ENCODE assay signal across 8 cellular contexts in the genomic region with DNA sequence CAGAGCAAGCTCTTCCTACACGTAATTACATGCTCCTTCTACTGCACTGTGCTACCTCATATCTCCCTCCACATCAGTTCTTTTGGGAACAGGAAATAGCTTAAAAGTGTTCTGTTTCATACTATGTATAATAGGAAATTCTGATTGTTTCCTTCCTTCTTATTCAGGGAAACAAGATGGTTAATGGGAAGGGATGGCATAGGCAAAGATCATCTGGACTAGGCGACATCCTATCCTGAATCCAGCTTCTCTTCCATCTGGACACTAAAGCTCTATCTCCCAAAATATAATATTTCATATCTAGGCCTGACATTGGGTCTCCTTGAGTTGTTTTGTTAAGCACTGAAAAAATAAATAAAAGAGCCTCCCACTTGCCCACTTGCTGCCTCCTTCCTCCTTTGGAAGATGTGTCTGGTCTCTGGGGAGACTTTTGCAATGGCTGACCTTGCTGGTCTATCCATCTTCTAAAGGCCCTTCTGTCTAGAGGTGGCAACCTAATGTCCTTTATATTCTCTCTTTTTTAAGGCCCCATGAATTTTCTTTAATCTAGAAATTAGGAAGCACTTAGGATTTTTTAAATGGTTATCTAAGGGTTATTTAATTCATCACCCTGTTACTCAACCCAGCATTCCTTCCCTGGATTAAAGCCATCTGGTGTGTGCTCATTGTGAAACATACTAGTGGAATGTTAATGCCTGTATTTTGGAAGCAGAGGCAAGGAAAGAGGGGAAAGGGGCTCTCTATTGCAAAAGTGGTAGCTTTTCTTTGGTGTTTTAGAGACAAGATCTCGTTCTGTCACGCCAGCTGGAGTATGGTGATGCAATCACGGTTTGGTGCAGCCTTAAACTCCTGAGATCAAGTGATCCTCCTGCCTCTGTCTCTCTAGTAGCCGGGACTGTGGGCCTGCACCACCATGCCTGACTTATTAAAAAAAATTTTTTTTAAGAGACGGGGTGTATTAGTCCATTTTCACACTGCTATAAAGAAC. TPM values are rescaled to one million over a fixed set of nuclear protein-coding genes. Genes with fewer than 3 reads are reported as not detected.
A peak's percentile ranks its signal among the peaks of the same experiment; 100 is the strongest.
DNase-seq lines count a peak whose midpoint lies in the region; ATAC-seq, FAIRE-seq and TF ChIP-seq lines count a peak whose summit lies in the region.

No MANE protein-coding gene starts in this region.

- H3K4me3 Mint-ChIP-seq in activated T-cell treated with anti-CD3 and anti-CD28 coated beads, Interleukin-2, amount 50 U/mL, for 24 hours: no peak overlapping the region
- no peak overlapping the region for H3K4me3 Mint-ChIP-seq in T-helper 2 cell treated with Interferon-gamma antibody and Interleukin-4, amounts not matched to agents 5 μg/mL and 100 μg/mL, for 36 hours

- H3K4me3 ChIP-seq in adipocyte (ENCODE audit: low read length) (peak overlapping the region; percentile 42), skeletal muscle cell (ENCODE audit: low read depth, low read length) (no peak overlapping the region)

- H3K9me3 Mint-ChIP-seq in activated T-cell treated with anti-CD3 and anti-CD28 coated beads, Interleukin-2, amount 50 U/mL, for 24 hours: no peaks in the 10 kb centered on the region
- no peaks in the 10 kb centered on the region for H3K9me3 Mint-ChIP-seq in T-helper 2 cell treated with Interferon-gamma antibody and Interleukin-4, amounts not matched to agents 5 μg/mL and 100 μg/mL, for 36 hours

- ATAC-seq in left ventricle myocardium superior: peak; percentile 91

- intact Hi-C loops in left ventricle myocardium superior (cut with micrococcal nuclease): no loop called here

- no peaks in the 10 kb centered on the region for H3K4me1 Mint-ChIP-seq in activated T-cell treated with anti-CD3 and anti-CD28 coated beads, Interleukin-2, amount 50 U/mL, for 24 hours (ENCODE audit: low read depth)
- H3K4me1 Mint-ChIP-seq in T-helper 2 cell treated with Interferon-gamma antibody and Interleukin-4, amounts not matched to agents 5 μg/mL and 100 μg/mL, for 36 hours (ENCODE audit: low read depth): peaks cover 2% of the 10 kb centered on the region

- peak overlapping the region; percentile 73 for H3K9ac ChIP-seq in adipocyte (ENCODE audit: low read length)

- no peaks in the 10 kb centered on the region for H3K27me3 Mint-ChIP-seq in activated T-cell treated with anti-CD3 and anti-CD28 coated beads, Interleukin-2, amount 50 U/mL, for 24 hours
- H3K27me3 Mint-ChIP-seq in T-helper 2 cell treated with Interferon-gamma antibody and Interleukin-4, amounts not matched to agents 5 μg/mL and 100 μg/mL, for 36 hours (ENCODE audit: low read depth): peaks cover 1% of the 10 kb centered on the region

- TF ChIP-seq POLR2A in H54 (IDR thresholded peaks at IDR 0.05; ENCODE audit: low read depth, low read length): no peak

- H3K27ac Mint-ChIP-seq in activated T-cell treated with anti-CD3 and anti-CD28 coated beads, Interleukin-2, amount 50 U/mL, for 24 hours: no peak overlapping the region
- no peak overlapping the region for H3K27ac Mint-ChIP-seq in T-helper 2 cell treated with Interferon-gamma antibody and Interleukin-4, amounts not matched to agents 5 μg/mL and 100 μg/mL, for 36 hours

- DNase-seq in H54 (ENCODE audit: insufficient read length, low spot score): no peak
- peak; percentile 97 for DNase-seq in adipocyte (ENCODE audit: low read depth)
- DNase-seq in left ventricle myocardium superior: peak; percentile 44
- DNase-seq in skeletal muscle cell (ENCODE audit: low read depth): peak; percentile 95
- DNase-seq in mesenteric fat pad (ENCODE audit: low spot score): no peak
- no peak for DNase-seq in NK-92 treated with Interleukin-12 subunit alpha and Interleukin-12 subunit beta, amount 100 ng/mL, for 24 hours (lab: John Stamatoyannopoulos, UW)
- DNase-seq in activated T-cell treated with anti-CD3 and anti-CD28 coated beads, Interleukin-2, amount 50 U/mL, for 24 hours: no peak
- no peak for DNase-seq in T-helper 2 cell treated with Interferon-gamma antibody and Interleukin-4, amounts not matched to agents 5 μg/mL and 100 μg/mL, for 36 hours (ENCODE audit: low spot score)

- H3K36me3 ChIP-seq in adipocyte (ENCODE audit: control insufficient read depth, insufficient read depth, low read length, severe bottlenecking): peaks cover 39% of the 10 kb centered on the region

- H3K4me1 ChIP-seq in adipocyte (ENCODE audit: control insufficient read depth, insufficient read depth, low read length): peaks cover 67% of the 10 kb centered on the region

- H3K36me3 Mint-ChIP-seq in activated T-cell treated with anti-CD3 and anti-CD28 coated beads, Interleukin-2, amount 50 U/mL, for 24 hours (ENCODE audit: low read depth): no peaks in the 10 kb centered on the region
- H3K36me3 Mint-ChIP-seq in T-helper 2 cell treated with Interferon-gamma antibody and Interleukin-4, amounts not matched to agents 5 μg/mL and 100 μg/mL, for 36 hours (ENCODE audit: low read depth): no peaks in the 10 kb centered on the region

- H3K9me3 ChIP-seq in adipocyte (ENCODE audit: control insufficient read depth, low read length): no peaks in the 10 kb centered on the region

- FAIRE-seq in H54 (lab: Jason Lieb, UNC): peak; percentile 75

- no peaks in the 10 kb centered on the region for H3K27me3 ChIP-seq in adipocyte (replicated peaks; ENCODE audit: control insufficient read depth, insufficient read depth, low read length)

RNA-seq across cellular contexts. Expression of gene CLMP, which starts 20.6 kb away (rescaled TPM):
- total RNA-seq in left ventricle myocardium superior (4.9 TPM), mesenteric fat pad (199 TPM)

Comparison
In these comparisons a context has a peak if more than half of its experiments do, and no peak if none do; other contexts are left out.
1. DNase-seq: peak in adipocyte (single experiment), left ventricle myocardium superior (single experiment) and skeletal muscle cell (single experiment); none in H54 (single experiment), mesenteric fat pad (single experiment), NK-92 treated with Interleukin-12 subunit alpha and Interleukin-12 subunit beta, amount 100 ng/mL, for 24 hours (single experiment), activated T-cell treated with anti-CD3 and anti-CD28 coated beads, Interleukin-2, amount 50 U/mL, for 24 hours (single experiment) and T-helper 2 cell treated with Interferon-gamma antibody and Interleukin-4, amounts not matched to agents 5 μg/mL and 100 μg/mL, for 36 hours (single experiment).
2. RNA of gene CLMP, which starts 20.6 kb away (total RNA-seq): 199 TPM in mesenteric fat pad (single experiment); 4.9 TPM in left ventricle myocardium superior (single experiment); every median in the first group is over 10 times any median in the second.